Comparison of ENCODE assay signal across 3 cellular contexts in genomic region chr7:26469188-26469587, GRCh38.
"Had no signal": no experiment of that assay in that cellular context is flagged by ENCODE, and none has a peak within 500 bp of the region (broad histone marks: within the 10 kb centered on the region; RNA-seq: fewer than 3 reads in every experiment).

No MANE protein-coding gene starts in this region.

- ATAC-seq: GM12878 had no signal

- H3K4me3 ChIP-seq: GM12878 had no signal

- DNase-seq: GDM1, GF-D8 had no signal
